ENCODE assay signal across 20 cellular contexts in genomic region chr1:7248828-7249227, GRCh38.
"Had no signal": no experiment of that assay in that cellular context is flagged by ENCODE, and none has a peak within 500 bp of the region (broad histone marks: within the 10 kb centered on the region; RNA-seq: fewer than 3 reads in every experiment).

No MANE protein-coding gene starts in this region.

- H3K27me3 ChIP-seq: colonic mucosa, testis, tibial nerve, upper lobe of right lung had no signal

- H3K27ac Mint-ChIP-seq: naive thymus-derived CD4-positive, alpha-beta T cell; nephron progenitor cell; stimulated activated naive B cell treated with anti-CD40 and anti-IgM and Interleukin-4, amounts not matched to agents 10 μg/mL and 1 μg/mL and 100 μg/mL, for 72 hours; stimulated activated naive CD8-positive, alpha-beta T cell treated with anti-CD3 and anti-CD28 coated beads, Interleukin-15, amount 100 ng/mL, for 72 hours had no signal

- H3K4me3 ChIP-seq: colonic mucosa, gastroesophageal sphincter, psoas muscle, testis, upper lobe of right lung had no signal

- H3K36me3 ChIP-seq: colonic mucosa, gastroesophageal sphincter, tibial nerve, upper lobe of right lung had no signal

- H3K4me1 Mint-ChIP-seq: naive thymus-derived CD4-positive, alpha-beta T cell; stimulated activated naive B cell treated with anti-CD40 and anti-IgM and Interleukin-4, amounts not matched to agents 10 μg/mL and 1 μg/mL and 100 μg/mL, for 72 hours; stimulated activated naive CD8-positive, alpha-beta T cell treated with anti-CD3 and anti-CD28 coated beads, Interleukin-15, amount 100 ng/mL, for 72 hours had no signal

- ATAC-seq: esophagus mucosa; gastroesophageal sphincter; left lobe of liver; naive thymus-derived CD4-positive, alpha-beta T cell; psoas muscle; sciatic nerve; stimulated activated naive B cell treated with anti-CD40 and anti-IgM and Interleukin-4, amounts not matched to agents 10 μg/mL and 1 μg/mL and 100 μg/mL, for 72 hours; stimulated activated naive CD8-positive, alpha-beta T cell treated with anti-CD3 and anti-CD28 coated beads, Interleukin-15, amount 100 ng/mL, for 72 hours had no signal

- H3K9me3 Mint-ChIP-seq: naive thymus-derived CD4-positive, alpha-beta T cell; stimulated activated naive B cell treated with anti-CD40 and anti-IgM and Interleukin-4, amounts not matched to agents 10 μg/mL and 1 μg/mL and 100 μg/mL, for 72 hours; stimulated activated naive CD8-positive, alpha-beta T cell treated with anti-CD3 and anti-CD28 coated beads, Interleukin-15, amount 100 ng/mL, for 72 hours had no signal

- H3K36me3 Mint-ChIP-seq: naive thymus-derived CD4-positive, alpha-beta T cell; stimulated activated naive B cell treated with anti-CD40 and anti-IgM and Interleukin-4, amounts not matched to agents 10 μg/mL and 1 μg/mL and 100 μg/mL, for 72 hours had no signal

- DNase-seq: colonic mucosa; dermis blood vessel endothelial cell; effector CD4-positive, alpha-beta T cell; foreskin fibroblast; glutamatergic neuron; mammary epithelial cell; naive thymus-derived CD4-positive, alpha-beta T cell; nephron progenitor cell; psoas muscle; stimulated activated CD4-positive, alpha-beta T cell treated with anti-CD3 and anti-CD28 coated beads, Interleukin-2, amount 100 ng/mL, for 24 hours; stimulated activated CD4-positive, alpha-beta T cell treated with anti-CD3 and anti-CD28 coated beads, Interleukin-4, amount 100 ng/mL, for 4 hours; stimulated activated naive B cell treated with anti-CD40 and anti-IgM and Interleukin-4, amounts not matched to agents 10 μg/mL and 1 μg/mL and 100 μg/mL, for 72 hours; stimulated activated naive CD8-positive, alpha-beta T cell treated with anti-CD3 and anti-CD28 coated beads, Interleukin-15, amount 100 ng/mL, for 72 hours; testis; upper lobe of right lung had no signal

- H3K27ac ChIP-seq: colonic mucosa, gastroesophageal sphincter, psoas muscle, testis, upper lobe of right lung had no signal

- H3K9me3 ChIP-seq: colonic mucosa, gastroesophageal sphincter, psoas muscle, testis, tibial nerve, upper lobe of right lung had no signal

- H3K4me1 ChIP-seq: colonic mucosa, gastroesophageal sphincter, psoas muscle, testis, upper lobe of right lung had no signal

- H3K4me3 Mint-ChIP-seq: naive thymus-derived CD4-positive, alpha-beta T cell; nephron progenitor cell; stimulated activated naive B cell treated with anti-CD40 and anti-IgM and Interleukin-4, amounts not matched to agents 10 μg/mL and 1 μg/mL and 100 μg/mL, for 72 hours; stimulated activated naive CD8-positive, alpha-beta T cell treated with anti-CD3 and anti-CD28 coated beads, Interleukin-15, amount 100 ng/mL, for 72 hours had no signal
